14 cellular contexts compared by ENCODE assay signal in the genomic region with DNA sequence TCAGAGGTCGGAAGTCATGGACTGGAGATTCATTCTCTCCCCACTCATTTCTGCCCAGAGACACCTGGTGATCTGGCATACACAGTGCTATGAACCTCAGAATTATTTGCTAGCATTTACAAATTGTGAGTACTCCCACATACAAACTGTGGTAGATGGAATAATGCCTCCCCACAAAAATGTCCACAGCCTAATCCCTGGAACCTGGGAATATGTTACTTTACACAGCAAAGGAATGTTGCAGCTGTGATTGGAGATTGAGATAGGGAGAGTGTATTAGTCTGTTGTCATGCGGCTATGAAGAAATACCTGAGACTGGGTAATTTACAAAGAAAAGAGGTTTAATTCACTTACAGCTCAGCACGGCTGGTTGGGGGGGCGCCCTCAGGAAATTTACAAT. TPM values are rescaled to one million over a fixed set of nuclear protein-coding genes. Genes with fewer than 3 reads are reported as not detected.
DNase-seq lines count a peak whose midpoint lies in the region; ATAC-seq and TF ChIP-seq lines count a peak whose summit lies in the region.
"Had no signal": no experiment of that assay in that cellular context is flagged by ENCODE, and none has a peak within 500 bp of the region (broad histone marks: within the 10 kb centered on the region; RNA-seq: fewer than 3 reads in every experiment).

No MANE protein-coding gene starts in this region.

- peaks cover 11% of the 10 kb centered on the region for H4K20me1 ChIP-seq in GM23338 (replicated peaks; ENCODE audit: insufficient read depth)

- peaks cover 8% of the 10 kb centered on the region for H3K4me1 ChIP-seq in GM23338 (ENCODE audit: insufficient read depth)

- H3K36me3 ChIP-seq in GM23338 (ENCODE audit: insufficient read depth), result no peaks in the 10 kb centered on the region

- H3K4me3 ChIP-seq in GM23338, result 0 out of 2 replicates have a peak overlapping the region, but pooled peaks have one; percentile 13
- H3K4me3 ChIP-seq: GM23248 had no signal

- H3K36me3 Mint-ChIP-seq in GM23338 (ENCODE audit: low read depth) (peaks cover 14% of the 10 kb centered on the region), nephron (ENCODE audit: low read depth) (peaks cover 13% of the 10 kb centered on the region)

- H2AFZ ChIP-seq in GM23338, result peak overlapping the region; percentile 72; the same call in 1 of the 2 replicates
- H2AFZ ChIP-seq: GM23248 had no signal

- DNase-seq in GM23338 (ENCODE audit: low spot score), result peak; percentile 24
- peak; percentile 84 for DNase-seq in amniotic epithelial cell (ENCODE audit: low read depth)
- DNase-seq in islet precursor cell, result peak; percentile 47
- DNase-seq in kidney tubule cell (ENCODE audit: low spot score), result no peak
- DNase-seq in head of caudate nucleus, result no peak
- DNase-seq in Ammon's horn (ENCODE audit: low spot score), result no peak
- no peak for DNase-seq in NCI-H1417 treated with DMSO at 0.1 percent for 48 hours (lab: John Stamatoyannopoulos, UW)
- DNase-seq: CD4-positive, alpha-beta T cell; GDM1; GM23248; HCEC 1CT had no signal

- H3K4me1 Mint-ChIP-seq in GM23338 (peaks cover 24% of the 10 kb centered on the region), nephron (peaks cover 14% of the 10 kb centered on the region)

- H3K27me3 Mint-ChIP-seq in GM23338 (ENCODE audit: insufficient read depth, low read depth, poor library complexity) (peaks cover 5% of the 10 kb centered on the region), nephron (ENCODE audit: low read depth) (peaks cover 21% of the 10 kb centered on the region)

- H3K27ac Mint-ChIP-seq in GM23338, result peak overlapping the region; percentile 52; the same call in 1 of the 2 replicates
- H3K27ac Mint-ChIP-seq in nephron, result peak overlapping the region in 2 of 3 experiments; percentile 30 to 79
- H3K27ac Mint-ChIP-seq: CD4-positive, alpha-beta T cell had no signal

- H3F3A ChIP-seq in GM23338 (replicated peaks; ENCODE audit: low read depth), result no peaks in the 10 kb centered on the region

- H3K4me3 Mint-ChIP-seq in GM23338 (no peak overlapping the region), nephron (no peak overlapping the region)
- H3K4me3 Mint-ChIP-seq: CD4-positive, alpha-beta T cell had no signal

- H3K79me2 ChIP-seq in GM23338 (replicated peaks; ENCODE audit: insufficient read depth), result peaks cover 19% of the 10 kb centered on the region

- ATAC-seq in GM23338, result no peak

- no peak overlapping the region for H3K27ac ChIP-seq in GM23338 (ENCODE audit: low read depth)
- H3K27ac ChIP-seq: C4-2B, GM23248, HL-60 had no signal

- H3K27me3 ChIP-seq in GM23338 (ENCODE audit: insufficient read depth), result no peaks in the 10 kb centered on the region

- peak overlapping the region; percentile 65; the same call in 1 of the 2 replicates for H3K4me2 ChIP-seq in GM23338

- H3K9me3 Mint-ChIP-seq in GM23338 (peaks cover 10% of the 10 kb centered on the region), nephron (peaks cover 4% of the 10 kb centered on the region)

- H3K9me2 ChIP-seq in GM23338 (ENCODE audit: insufficient read depth), result no peaks in the 10 kb centered on the region

- intact Hi-C loops in head of caudate nucleus (cut with DNase I), result no loop called here

- TF ChIP-seq CTCF in GM23338 (conservative IDR thresholded peaks at IDR 0.05; ENCODE audit: low read depth in 2 of 2), result no peak
- no peak for TF ChIP-seq CTCF in nephron (IDR thresholded peaks at IDR 0.05; ENCODE audit: unreplicated experiment in 3 of 3)

TF ChIP-seq in GM23338, 12 proteins besides CTCF, POLR2A, EP300 and RAD21:
- TF ChIP-seq EZH2 (IDR thresholded peaks at IDR 0.05; ENCODE audit: low read depth, unreplicated experiment) (no peak), EZH2phosphoT487 (IDR thresholded peaks at IDR 0.05; ENCODE audit: unreplicated experiment) (no peak), ZNF114 (CRISPR knock-in tag; IDR thresholded peaks at IDR 0.05) (no peak), JUNB (IDR thresholded peaks at IDR 0.05; ENCODE audit: unreplicated experiment) (no peak), POLR2AphosphoS5 (IDR thresholded peaks at IDR 0.05; ENCODE audit: low read depth) (no peak), STAT1 (IDR thresholded peaks at IDR 0.05; ENCODE audit: unreplicated experiment) (no peak), CREB1 (CRISPR knock-in tag; IDR thresholded peaks at IDR 0.05; ENCODE audit: low read depth) (no peak)
- TF ChIP-seq, protein P1, sequence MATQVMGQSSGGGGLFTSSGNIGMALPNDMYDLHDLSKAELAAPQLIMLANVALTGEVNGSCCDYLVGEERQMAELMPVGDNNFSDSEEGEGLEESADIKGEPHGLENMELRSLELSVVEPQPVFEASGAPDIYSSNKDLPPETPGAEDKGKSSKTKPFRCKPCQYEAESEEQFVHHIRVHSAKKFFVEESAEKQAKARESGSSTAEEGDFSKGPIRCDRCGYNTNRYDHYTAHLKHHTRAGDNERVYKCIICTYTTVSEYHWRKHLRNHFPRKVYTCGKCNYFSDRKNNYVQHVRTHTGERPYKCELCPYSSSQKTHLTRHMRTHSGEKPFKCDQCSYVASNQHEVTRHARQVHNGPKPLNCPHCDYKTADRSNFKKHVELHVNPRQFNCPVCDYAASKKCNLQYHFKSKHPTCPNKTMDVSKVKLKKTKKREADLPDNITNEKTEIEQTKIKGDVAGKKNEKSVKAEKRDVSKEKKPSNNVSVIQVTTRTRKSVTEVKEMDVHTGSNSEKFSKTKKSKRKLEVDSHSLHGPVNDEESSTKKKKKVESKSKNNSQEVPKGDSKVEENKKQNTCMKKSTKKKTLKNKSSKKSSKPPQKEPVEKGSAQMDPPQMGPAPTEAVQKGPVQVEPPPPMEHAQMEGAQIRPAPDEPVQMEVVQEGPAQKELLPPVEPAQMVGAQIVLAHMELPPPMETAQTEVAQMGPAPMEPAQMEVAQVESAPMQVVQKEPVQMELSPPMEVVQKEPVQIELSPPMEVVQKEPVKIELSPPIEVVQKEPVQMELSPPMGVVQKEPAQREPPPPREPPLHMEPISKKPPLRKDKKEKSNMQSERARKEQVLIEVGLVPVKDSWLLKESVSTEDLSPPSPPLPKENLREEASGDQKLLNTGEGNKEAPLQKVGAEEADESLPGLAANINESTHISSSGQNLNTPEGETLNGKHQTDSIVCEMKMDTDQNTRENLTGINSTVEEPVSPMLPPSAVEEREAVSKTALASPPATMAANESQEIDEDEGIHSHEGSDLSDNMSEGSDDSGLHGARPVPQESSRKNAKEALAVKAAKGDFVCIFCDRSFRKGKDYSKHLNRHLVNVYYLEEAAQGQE (IDR thresholded peaks at IDR 0.05; ENCODE audit: unreplicated experiment), result no peak
TF ChIP-seq in GM23338: peak in this region for 0.

RNA-seq across cellular contexts. Expression of a gene that starts 3.1 kb away (rescaled TPM):
- total RNA-seq in GM23338 (2014; rRNA removed; shearing (Covaris generic)), result 49.4 and 60.1 TPM in 2 replicates
- 51.2 and 57.6 TPM in 2 replicates for polyA plus RNA-seq in GM23338 (2016; fragmentation: Nextera tagmentation; extraction: Ambion mirVana)

Comparison
In these comparisons a context has a peak if more than half of its experiments do, and no peak if none do; other contexts are left out.
1. DNase-seq: peak in GM23338 (single experiment), amniotic epithelial cell (single experiment) and islet precursor cell (single experiment); none in kidney tubule cell (single experiment), head of caudate nucleus (0 of 42), Ammon's horn (single experiment) and NCI-H1417 treated with DMSO at 0.1 percent for 48 hours (single experiment).